8 cellular contexts compared by ENCODE assay signal in the genomic region with DNA sequence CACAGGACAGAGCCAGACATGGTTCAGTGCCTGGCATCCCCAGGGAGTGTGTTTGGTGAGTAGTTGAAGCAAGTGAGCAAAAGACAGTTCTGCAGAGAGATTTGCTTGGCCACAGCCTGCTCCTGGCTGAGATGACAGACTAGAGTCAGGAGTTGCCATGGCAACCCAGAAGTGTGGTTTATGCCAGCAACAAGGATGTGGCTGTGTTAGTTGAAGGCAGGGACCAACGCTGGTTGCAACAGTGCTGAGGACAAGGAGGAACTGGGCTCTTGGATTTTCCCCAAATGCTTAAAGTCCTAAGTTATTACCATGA. TPM values are rescaled to one million over a fixed set of nuclear protein-coding genes. Genes with fewer than 3 reads are reported as not detected.
A peak's percentile ranks its signal among the peaks of the same experiment; 100 is the strongest.
DNase-seq lines count a peak whose midpoint lies in the region; ATAC-seq and TF ChIP-seq lines count a peak whose summit lies in the region.

No MANE protein-coding gene starts in this region.

- H3K4me1 ChIP-seq in MM.1S (ENCODE audit: low read length), result no peaks in the 10 kb centered on the region
- peaks cover 14% of the 10 kb centered on the region for H3K4me1 ChIP-seq in upper lobe of right lung

- DNase-seq in Caki2 (ENCODE audit: low read depth), result peak; percentile 98
- peak; percentile 18 for DNase-seq in MM.1S
- peak; percentile 85 for DNase-seq in astrocyte of the spinal cord (ENCODE audit: low read depth, low spot score)
- DNase-seq in inferior parietal cortex (ENCODE audit: extremely low spot score), result peak; percentile 75
- DNase-seq in substantia nigra (lab: John Stamatoyannopoulos, UW), result peak in 42 of 49 donors; percentile 5 to 76 (median 39)
- DNase-seq in upper lobe of right lung, result no peak
- DNase-seq in NCI-H2107 treated with DMSO at 0.1 percent for 48 hours (lab: John Stamatoyannopoulos, UW; ENCODE audit: unreplicated experiment), result no peak
- no peak for DNase-seq in activated T-cell treated with anti-CD3 and anti-CD28 coated beads, Interleukin-2, amount 50 U/mL, for 24 hours

- H3K9me3 ChIP-seq in MM.1S (replicated peaks; ENCODE audit: insufficient read depth, low read length), result no peaks in the 10 kb centered on the region
- no peaks in the 10 kb centered on the region for H3K9me3 ChIP-seq in upper lobe of right lung

- no peak overlapping the region for H3K4me3 Mint-ChIP-seq in activated T-cell treated with anti-CD3 and anti-CD28 coated beads, Interleukin-2, amount 50 U/mL, for 24 hours

- H3K27ac Mint-ChIP-seq in activated T-cell treated with anti-CD3 and anti-CD28 coated beads, Interleukin-2, amount 50 U/mL, for 24 hours, result no peak overlapping the region

- no peaks in the 10 kb centered on the region for H3K9me2 ChIP-seq in MM.1S (replicated peaks; ENCODE audit: insufficient read depth, low read length)

- no peaks in the 10 kb centered on the region for H4K20me1 ChIP-seq in MM.1S (ENCODE audit: insufficient read depth, low read length)

- no peaks in the 10 kb centered on the region for H3K27me3 ChIP-seq in MM.1S (replicated peaks; ENCODE audit: insufficient read depth, low read length)
- peaks cover 12% of the 10 kb centered on the region for H3K27me3 ChIP-seq in upper lobe of right lung

- in situ Hi-C loops in Caki2 (cut with HindIII; ENCODE audit: low pct_unique_long_range_greater_than_20kb, low sequenced_read_pairs) (no loop called here), astrocyte of the spinal cord (cut with HindIII; ENCODE audit: low sequenced_read_pairs) (no loop called here)

- H3K9ac ChIP-seq in MM.1S (ENCODE audit: low read length), result no peak overlapping the region

- H2AFZ ChIP-seq in MM.1S (ENCODE audit: low read length), result no peak overlapping the region

- H3K4me2 ChIP-seq in MM.1S (ENCODE audit: low read depth, low read length), result no peak overlapping the region

- peaks cover 14% of the 10 kb centered on the region for H3K4me1 Mint-ChIP-seq in activated T-cell treated with anti-CD3 and anti-CD28 coated beads, Interleukin-2, amount 50 U/mL, for 24 hours (ENCODE audit: low read depth)

- H3K4me3 ChIP-seq in MM.1S (ENCODE audit: low read length) (no peak overlapping the region), astrocyte of the spinal cord (ENCODE audit: low read depth, low read length) (no peak overlapping the region), upper lobe of right lung (no peak overlapping the region)

- H3K9me3 Mint-ChIP-seq in activated T-cell treated with anti-CD3 and anti-CD28 coated beads, Interleukin-2, amount 50 U/mL, for 24 hours, result no peaks in the 10 kb centered on the region

- H3K36me3 ChIP-seq in MM.1S (replicated peaks; ENCODE audit: insufficient read depth, low read length) (no peaks in the 10 kb centered on the region), upper lobe of right lung (no peaks in the 10 kb centered on the region)

- peaks cover 75% of the 10 kb centered on the region for H3K27me3 Mint-ChIP-seq in activated T-cell treated with anti-CD3 and anti-CD28 coated beads, Interleukin-2, amount 50 U/mL, for 24 hours

- no peaks in the 10 kb centered on the region for H3F3A ChIP-seq in MM.1S (ENCODE audit: insufficient read depth, low read length)

- H3K79me2 ChIP-seq in MM.1S (ENCODE audit: low read length), result no peaks in the 10 kb centered on the region

- no peak overlapping the region for H3K27ac ChIP-seq in MM.1S (ENCODE audit: low read length)
- no peak overlapping the region for H3K27ac ChIP-seq in substantia nigra (ENCODE audit: low read depth, low read length, poor library complexity, severe bottlenecking)
- H3K27ac ChIP-seq in upper lobe of right lung, result no peak overlapping the region

- TF ChIP-seq CTCF in MM.1S (IDR thresholded peaks at IDR 0.05; ENCODE audit: low read length) (no peak), astrocyte of the spinal cord (IDR thresholded peaks at IDR 0.05; ENCODE audit: low read depth, low read length) (no peak), upper lobe of right lung (IDR thresholded peaks at IDR 0.05) (no peak)

- H3K36me3 Mint-ChIP-seq in activated T-cell treated with anti-CD3 and anti-CD28 coated beads, Interleukin-2, amount 50 U/mL, for 24 hours (ENCODE audit: low read depth), result no peaks in the 10 kb centered on the region

- no peak for ATAC-seq in upper lobe of right lung

- intact Hi-C loops in upper lobe of right lung (cut with DNase I), result no loop called here

RNA-seq across cellular contexts. Expression of gene NXNL2, which starts 2.7 kb away (rescaled TPM):
- 6.9 and 7.8 TPM in 2 replicates for total RNA-seq in Caki2 (2014; rRNA removed; shearing (Covaris generic); ENCODE audit: low replicate concordance)
- total RNA-seq in upper lobe of right lung, result not detected

Comparison
In these comparisons a context has a peak if more than half of its experiments do, and no peak if none do; other contexts are left out.
1. DNase-seq: peak in Caki2 (single experiment), MM.1S (single experiment), astrocyte of the spinal cord (single experiment), inferior parietal cortex (single experiment) and substantia nigra (42 of 49); none in upper lobe of right lung (single experiment), NCI-H2107 treated with DMSO at 0.1 percent for 48 hours (single experiment) and activated T-cell treated with anti-CD3 and anti-CD28 coated beads, Interleukin-2, amount 50 U/mL, for 24 hours (single experiment).